Comparison of ENCODE assay signal across 34 cellular contexts in genomic region chr19:17165715-17166114, GRCh38.
"Had no signal": no experiment of that assay in that cellular context is flagged by ENCODE, and none has a peak within 500 bp of the region (broad histone marks: within the 10 kb centered on the region; RNA-seq: fewer than 3 reads in every experiment).

No MANE protein-coding gene starts in this region.

- H3K27me3 ChIP-seq: MG63 had no signal

- H3K4me3 ChIP-seq: MG63 had no signal

- DNase-seq: Karpas-422, Kasumi-1, MG63, MM.1S, MV-4-11, NCI-H1048, NCI-H1092, NCI-H1092 treated with DMSO at 0.1 percent for 48 hours, NCI-H1105, NCI-H1105 treated with DMSO at 0.1 percent for 48 hours, NCI-H1417, NCI-H1417 treated with DMSO at 0.1 percent for 48 hours, NCI-H1436, NCI-H1436 treated with DMSO at 0.1 percent for 48 hours, NCI-H146, NCI-H1694, NCI-H1694 treated with DMSO at 0.1 percent for 48 hours, NCI-H187, NCI-H187 treated with DMSO at 0.1 percent for 48 hours, NCI-H1930, NCI-H2029, NCI-H2029 treated with DMSO at 0.1 percent for 48 hours, NCI-H2081, NCI-H2081 treated with DMSO at 0.1 percent for 48 hours, NCI-H2107, NCI-H2171, NCI-H2171 treated with DMSO at 0.1 percent for 48 hours, NCI-H2227 treated with DMSO at 0.1 percent for 48 hours, NCI-H226, NCI-H345, NCI-H446, NCI-H446 treated with DMSO at 0.1 percent for 48 hours, NCI-H510A, NCI-H510A treated with DMSO at 0.1 percent for 48 hours had no signal
